In genomic region chr15:57419335-57419734, GRCh38 we compare ENCODE assay signal across 31 cellular contexts. TPM values are rescaled to one million over a fixed set of nuclear protein-coding genes. Genes with fewer than 3 reads are reported as not detected.
"Had no signal": no experiment of that assay in that cellular context is flagged by ENCODE, and none has a peak within 500 bp of the region (broad histone marks: within the 10 kb centered on the region; RNA-seq: fewer than 3 reads in every experiment).

No MANE protein-coding gene starts in this region.

- H3K36me3 Mint-ChIP-seq: activated naive CD4-positive, alpha-beta T cell treated with anti-CD3 and anti-CD28 coated beads, Interleukin-2, amount 10 ng/mL, durations not matched to agents 7 days and 5 days; activated naive CD4-positive, alpha-beta T cell treated with anti-CD3 and anti-CD28 coated beads, Interleukin-2, amount 50 U/mL, for 72 hours; activated naive CD8-positive, alpha-beta T cell treated with anti-CD3 and anti-CD28 coated beads, Interleukin-2, amount 10 ng/mL, durations not matched to agents 7 days and 5 days; brain had no signal

- H3K4me3 ChIP-seq: ascending aorta, breast epithelium, cardiac muscle cell, colonic mucosa, dorsolateral prefrontal cortex, esophagus squamous epithelium, gastroesophageal sphincter, heart right ventricle had no signal

- DNase-seq: activated CD4-positive, alpha-beta memory T cell treated with anti-CD3 and anti-CD28 coated beads, Interleukin-2, amount 10 ng/mL, durations not matched to agents 7 days and 5 days; activated CD4-positive, alpha-beta T cell treated with anti-CD3 and anti-CD28 coated beads for 1 hour; activated CD4-positive, alpha-beta T cell treated with anti-CD3 and anti-CD28 coated beads for 4 hours; activated CD4-positive, alpha-beta T cell treated with anti-CD3 and anti-CD28 coated beads, Interleukin-2, amount 10 ng/mL, durations not matched to agents 7 days and 5 days; activated CD4-positive, alpha-beta T cell treated with anti-CD3 and anti-CD28 coated beads, Interleukin-2, amount 50 U/mL, for 4 hours; activated CD8-positive, alpha-beta memory T cell treated with anti-CD3 and anti-CD28 coated beads, Interleukin-2, amount 50 U/mL, for 48 hours; activated gamma-delta T cell; activated naive CD4-positive, alpha-beta T cell; activated naive CD4-positive, alpha-beta T cell treated with anti-CD3 and anti-CD28 coated beads, Interleukin-2, amount 10 ng/mL, durations not matched to agents 7 days and 5 days; activated naive CD8-positive, alpha-beta T cell treated with anti-CD3 and anti-CD28 coated beads, Interleukin-2, amount 10 ng/mL, durations not matched to agents 7 days and 5 days; activated T-cell treated with anti-CD3 and anti-CD28 coated beads for 4 hours; activated T-cell treated with anti-CD3 and anti-CD28 coated beads, Interleukin-2, amount 50 U/mL, for 24 hours; activated T-cell treated with anti-CD3 and anti-CD28 coated beads, Interleukin-2, amount 50 U/mL, for 72 hours; central memory CD4-positive, alpha-beta T cell; cerebellar nuclear complex; colonic mucosa; dorsolateral prefrontal cortex; effector memory CD4-positive, alpha-beta T cell; esophagus squamous epithelium; foreskin melanocyte; heart right ventricle; T-helper 2 cell had no signal

- H3K36me3 ChIP-seq: ascending aorta, breast epithelium, cardiac muscle cell, colonic mucosa, esophagus squamous epithelium, gastroesophageal sphincter, heart right ventricle had no signal

- H3K27me3 Mint-ChIP-seq: activated CD4-positive, alpha-beta T cell treated with anti-CD3 and anti-CD28 coated beads, Interleukin-2, amount 10 ng/mL, durations not matched to agents 7 days and 5 days; dendritic cell treated with granulocyte-macrophage colony-stimulating factor and Interleukin-4, amounts not matched to agents 40 ng/mL and 50 ng/mL, for 4 days had no signal

- H3K9me3 ChIP-seq: ascending aorta, breast epithelium, colonic mucosa, esophagus squamous epithelium, gastroesophageal sphincter, heart right ventricle had no signal

- H3K27ac ChIP-seq: ascending aorta, breast epithelium, cardiac muscle cell, colonic mucosa, dorsolateral prefrontal cortex, epithelial cell of prostate, esophagus squamous epithelium, gastroesophageal sphincter, heart right ventricle had no signal

- H3K27ac Mint-ChIP-seq: activated CD4-positive, alpha-beta memory T cell treated with anti-CD3 and anti-CD28 coated beads, Interleukin-2, amount 10 ng/mL, durations not matched to agents 7 days and 5 days; activated CD4-positive, alpha-beta T cell treated with anti-CD3 and anti-CD28 coated beads, Interleukin-2, amount 10 ng/mL, durations not matched to agents 7 days and 5 days; activated naive CD4-positive, alpha-beta T cell treated with anti-CD3 and anti-CD28 coated beads, Interleukin-2, amount 10 ng/mL, durations not matched to agents 7 days and 5 days; activated naive CD4-positive, alpha-beta T cell treated with anti-CD3 and anti-CD28 coated beads, Interleukin-2, amount 50 U/mL, for 72 hours; activated naive CD8-positive, alpha-beta T cell treated with anti-CD3 and anti-CD28 coated beads, Interleukin-2, amount 10 ng/mL, durations not matched to agents 7 days and 5 days; activated T-cell treated with anti-CD3 and anti-CD28 coated beads, Interleukin-2, amount 50 U/mL, for 24 hours; activated T-cell treated with anti-CD3 and anti-CD28 coated beads, Interleukin-2, amount 50 U/mL, for 72 hours; brain; dendritic cell treated with granulocyte-macrophage colony-stimulating factor and Interleukin-4, amounts not matched to agents 40 ng/mL and 50 ng/mL, for 4 days had no signal

- ATAC-seq: activated naive CD4-positive, alpha-beta T cell treated with anti-CD3 and anti-CD28 coated beads, Interleukin-2, amount 50 U/mL, for 72 hours; activated T-cell treated with anti-CD3 and anti-CD28 coated beads, Interleukin-2, amount 50 U/mL, for 72 hours; gastroesophageal sphincter had no signal

- H3K4me1 ChIP-seq: breast epithelium, colonic mucosa, esophagus squamous epithelium had no signal

- H3K27me3 ChIP-seq: ascending aorta, breast epithelium, cardiac muscle cell, colonic mucosa, dorsolateral prefrontal cortex, esophagus squamous epithelium, gastroesophageal sphincter, heart right ventricle had no signal

- H3K9me3 Mint-ChIP-seq: activated CD4-positive, alpha-beta memory T cell treated with anti-CD3 and anti-CD28 coated beads, Interleukin-2, amount 10 ng/mL, durations not matched to agents 7 days and 5 days; activated CD4-positive, alpha-beta T cell treated with anti-CD3 and anti-CD28 coated beads, Interleukin-2, amount 10 ng/mL, durations not matched to agents 7 days and 5 days; activated naive CD4-positive, alpha-beta T cell treated with anti-CD3 and anti-CD28 coated beads, Interleukin-2, amount 10 ng/mL, durations not matched to agents 7 days and 5 days; activated naive CD4-positive, alpha-beta T cell treated with anti-CD3 and anti-CD28 coated beads, Interleukin-2, amount 50 U/mL, for 72 hours; activated naive CD8-positive, alpha-beta T cell treated with anti-CD3 and anti-CD28 coated beads, Interleukin-2, amount 10 ng/mL, durations not matched to agents 7 days and 5 days; activated T-cell treated with anti-CD3 and anti-CD28 coated beads, Interleukin-2, amount 50 U/mL, for 24 hours; activated T-cell treated with anti-CD3 and anti-CD28 coated beads, Interleukin-2, amount 50 U/mL, for 72 hours; dendritic cell treated with granulocyte-macrophage colony-stimulating factor and Interleukin-4, amounts not matched to agents 40 ng/mL and 50 ng/mL, for 4 days had no signal

- H3K4me3 Mint-ChIP-seq: activated CD4-positive, alpha-beta memory T cell treated with anti-CD3 and anti-CD28 coated beads, Interleukin-2, amount 10 ng/mL, durations not matched to agents 7 days and 5 days; activated CD4-positive, alpha-beta T cell treated with anti-CD3 and anti-CD28 coated beads, Interleukin-2, amount 10 ng/mL, durations not matched to agents 7 days and 5 days; activated naive CD4-positive, alpha-beta T cell treated with anti-CD3 and anti-CD28 coated beads, Interleukin-2, amount 10 ng/mL, durations not matched to agents 7 days and 5 days; activated naive CD8-positive, alpha-beta T cell treated with anti-CD3 and anti-CD28 coated beads, Interleukin-2, amount 10 ng/mL, durations not matched to agents 7 days and 5 days; activated T-cell treated with anti-CD3 and anti-CD28 coated beads, Interleukin-2, amount 50 U/mL, for 24 hours; activated T-cell treated with anti-CD3 and anti-CD28 coated beads, Interleukin-2, amount 50 U/mL, for 72 hours; brain; dendritic cell treated with granulocyte-macrophage colony-stimulating factor and Interleukin-4, amounts not matched to agents 40 ng/mL and 50 ng/mL, for 4 days had no signal

- H3K4me1 Mint-ChIP-seq: activated CD4-positive, alpha-beta memory T cell treated with anti-CD3 and anti-CD28 coated beads, Interleukin-2, amount 10 ng/mL, durations not matched to agents 7 days and 5 days; activated CD4-positive, alpha-beta T cell treated with anti-CD3 and anti-CD28 coated beads, Interleukin-2, amount 10 ng/mL, durations not matched to agents 7 days and 5 days; activated naive CD4-positive, alpha-beta T cell treated with anti-CD3 and anti-CD28 coated beads, Interleukin-2, amount 10 ng/mL, durations not matched to agents 7 days and 5 days; activated naive CD8-positive, alpha-beta T cell treated with anti-CD3 and anti-CD28 coated beads, Interleukin-2, amount 10 ng/mL, durations not matched to agents 7 days and 5 days had no signal

RNA-seq across cellular contexts. Expression of gene CGNL1, which starts 43.0 kb away (rescaled TPM):
- total RNA-seq: activated CD4-positive, alpha-beta memory T cell treated with anti-CD3 and anti-CD28 coated beads, Interleukin-2, amount 10 ng/mL, durations not matched to agents 7 days and 5 days; activated CD4-positive, alpha-beta T cell treated with anti-CD3 and anti-CD28 coated beads, Interleukin-2, amount 10 ng/mL, durations not matched to agents 7 days and 5 days; activated naive CD4-positive, alpha-beta T cell treated with anti-CD3 and anti-CD28 coated beads, Interleukin-2, amount 50 U/mL, for 72 hours; activated naive CD8-positive, alpha-beta T cell treated with anti-CD3 and anti-CD28 coated beads, Interleukin-2, amount 10 ng/mL, durations not matched to agents 7 days and 5 days; activated T-cell treated with anti-CD3 and anti-CD28 coated beads, Interleukin-2, amount 50 U/mL, for 72 hours; T-helper 1 cell treated with Interleukin-12 subunit alpha and Interleukin-12 subunit beta and Interleukin-4 antibody, amounts not matched to agents 30 ng/mL and 1 ng/mL, for 36 hours had no signal
